ENCODE assay signal across 16 cellular contexts in the genomic region with DNA sequence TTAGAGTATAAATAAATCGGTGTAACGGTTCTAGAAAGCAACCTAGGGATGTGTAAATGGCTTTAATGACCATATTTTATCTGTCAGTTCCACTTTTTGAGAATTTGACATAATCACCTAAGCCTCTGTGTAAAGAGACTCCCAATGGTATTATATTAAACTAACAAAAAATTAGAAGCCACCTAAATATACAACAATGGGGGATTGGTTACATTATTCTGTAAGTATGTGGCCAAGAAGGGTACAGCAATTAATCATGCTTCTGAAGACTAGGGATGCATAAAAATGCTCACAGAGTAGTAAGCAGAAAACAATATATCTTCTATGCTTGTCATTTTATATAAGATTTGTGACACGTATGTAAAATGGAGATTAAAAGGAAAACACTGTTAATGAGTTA.
"Had no signal": no experiment of that assay in that cellular context is flagged by ENCODE, and none has a peak within 500 bp of the region (broad histone marks: within the 10 kb centered on the region; RNA-seq: fewer than 3 reads in every experiment).

No MANE protein-coding gene starts in this region.

- H3K4me3 ChIP-seq: colonic mucosa, suprapubic skin, thyroid gland had no signal

- H3K27me3 ChIP-seq: colonic mucosa, foreskin keratinocyte, suprapubic skin, thyroid gland had no signal

- H3K9me3 ChIP-seq: colonic mucosa, suprapubic skin, thyroid gland had no signal

- DNase-seq: colonic mucosa; dermis blood vessel endothelial cell; foreskin keratinocyte; head of caudate nucleus; hippocampal formation; left colon; mesendoderm; naive thymus-derived CD4-positive, alpha-beta T cell; nephron progenitor cell; right cardiac atrium; small intestine; stimulated activated CD4-positive, alpha-beta T cell treated with anti-CD3 and anti-CD28 coated beads, Interleukin-12 subunit alpha, Interleukin-12 subunit beta, amount 100 ng/mL, for 4 hours; stimulated activated naive CD8-positive, alpha-beta T cell treated with anti-CD3 and anti-CD28 coated beads, Interleukin-15, Interleukin-2, amounts not matched to agents 100 U/mL and 50 U/mL, for 24 hours; thyroid gland had no signal

- H3K27ac ChIP-seq: colonic mucosa, foreskin keratinocyte, suprapubic skin, thyroid gland had no signal

- FAIRE-seq: small intestine, urothelium cell line had no signal

- ATAC-seq: foreskin keratinocyte; left colon; naive thymus-derived CD4-positive, alpha-beta T cell; right cardiac atrium; stimulated activated naive CD8-positive, alpha-beta T cell treated with anti-CD3 and anti-CD28 coated beads, Interleukin-15, Interleukin-2, amounts not matched to agents 100 U/mL and 50 U/mL, for 24 hours had no signal
